37 cellular contexts compared by ENCODE assay signal in genomic region chr16:1790611-1791255, GRCh38. TPM values are rescaled to one million over a fixed set of nuclear protein-coding genes. Genes with fewer than 3 reads are reported as not detected.
DNase-seq lines count a peak whose midpoint lies in the region; ATAC-seq and TF ChIP-seq lines count a peak whose summit lies in the region.
"Had no signal": no experiment of that assay in that cellular context is flagged by ENCODE, and none has a peak within 500 bp of the region (broad histone marks: within the 10 kb centered on the region; RNA-seq: fewer than 3 reads in every experiment).

No MANE protein-coding gene starts in this region.

- H3K27ac Mint-ChIP-seq in activated CD4-positive, alpha-beta T cell treated with anti-CD3 and anti-CD28 coated beads, Interleukin-2, amount 10 ng/mL, durations not matched to agents 24 days and 14 days: no peak overlapping the region
- peak overlapping the region; percentile 3 for H3K27ac Mint-ChIP-seq in stimulated activated naive B cell treated with anti-CD40 and anti-IgM and Interleukin-4, amounts not matched to agents 10 μg/mL and 1 μg/mL and 100 μg/mL, for 72 hours
- no peak overlapping the region for H3K27ac Mint-ChIP-seq in stimulated activated naive CD8-positive, alpha-beta T cell treated with anti-CD3 and anti-CD28 coated beads, Interleukin-15, amount 100 ng/mL, for 72 hours
- H3K27ac Mint-ChIP-seq: activated CD4-positive, alpha-beta memory T cell treated with anti-CD3 and anti-CD28 coated beads, Interleukin-2, amount 10 ng/mL, durations not matched to agents 7 days and 5 days; activated naive CD4-positive, alpha-beta T cell treated with anti-CD3 and anti-CD28 coated beads, Interleukin-2, amount 50 U/mL, for 24 hours; T-helper 1 cell treated with Interleukin-12 subunit alpha and Interleukin-12 subunit beta and Interleukin-4 antibody, amounts not matched to agents 30 μg/mL and 1 μg/mL, for 36 hours had no signal

- no peak overlapping the region for H3K4me3 Mint-ChIP-seq in activated CD4-positive, alpha-beta T cell treated with anti-CD3 and anti-CD28 coated beads, Interleukin-2, amount 10 ng/mL, durations not matched to agents 24 days and 14 days
- no peak overlapping the region for H3K4me3 Mint-ChIP-seq in stimulated activated naive B cell treated with anti-CD40 and anti-IgM and Interleukin-4, amounts not matched to agents 10 μg/mL and 1 μg/mL and 100 μg/mL, for 72 hours
- no peak overlapping the region for H3K4me3 Mint-ChIP-seq in stimulated activated naive CD8-positive, alpha-beta T cell treated with anti-CD3 and anti-CD28 coated beads, Interleukin-15, amount 100 ng/mL, for 72 hours
- H3K4me3 Mint-ChIP-seq: activated CD4-positive, alpha-beta memory T cell treated with anti-CD3 and anti-CD28 coated beads, Interleukin-2, amount 10 ng/mL, durations not matched to agents 7 days and 5 days; activated naive CD4-positive, alpha-beta T cell treated with anti-CD3 and anti-CD28 coated beads, Interleukin-2, amount 50 U/mL, for 24 hours; neural crest cell; T-helper 1 cell treated with Interleukin-12 subunit alpha and Interleukin-12 subunit beta and Interleukin-4 antibody, amounts not matched to agents 30 μg/mL and 1 μg/mL, for 36 hours had no signal

- ATAC-seq in left lobe of liver (no peak), HG02759 (IDR thresholded peaks at IDR 0.05; ENCODE audit: unreplicated experiment) (no peak)
- ATAC-seq in stimulated activated naive B cell treated with anti-CD40 and anti-IgM and Interleukin-4, amounts not matched to agents 10 μg/mL and 1 μg/mL and 100 μg/mL, for 72 hours (replicated peaks): no peak
- no peak for ATAC-seq in stimulated activated naive CD8-positive, alpha-beta T cell treated with anti-CD3 and anti-CD28 coated beads, Interleukin-15, amount 100 ng/mL, for 72 hours
- ATAC-seq: activated CD4-positive, CD25-positive, alpha-beta regulatory T cell treated with anti-CD3 and anti-CD28 coated beads, Interleukin-2, amount 50 U/mL, for 24 hours; gastrocnemius medialis; left colon; Right ventricle myocardium inferior; SK-N-SH treated with all-trans-retinoic acid at 6 μM for 48 hours had no signal

- H3K27me3 Mint-ChIP-seq in activated CD4-positive, alpha-beta T cell treated with anti-CD3 and anti-CD28 coated beads, Interleukin-2, amount 10 ng/mL, durations not matched to agents 24 days and 14 days: no peaks in the 10 kb centered on the region
- H3K27me3 Mint-ChIP-seq in stimulated activated naive B cell treated with anti-CD40 and anti-IgM and Interleukin-4, amounts not matched to agents 10 μg/mL and 1 μg/mL and 100 μg/mL, for 72 hours: no peaks in the 10 kb centered on the region
- H3K27me3 Mint-ChIP-seq in stimulated activated naive CD8-positive, alpha-beta T cell treated with anti-CD3 and anti-CD28 coated beads, Interleukin-15, amount 100 ng/mL, for 72 hours: no peaks in the 10 kb centered on the region
- H3K27me3 Mint-ChIP-seq: activated CD4-positive, alpha-beta memory T cell treated with anti-CD3 and anti-CD28 coated beads, Interleukin-2, amount 10 ng/mL, durations not matched to agents 7 days and 5 days; activated naive CD4-positive, alpha-beta T cell treated with anti-CD3 and anti-CD28 coated beads, Interleukin-2, amount 50 U/mL, for 24 hours had no signal

- no peaks in the 10 kb centered on the region for H3K9me3 Mint-ChIP-seq in activated CD4-positive, alpha-beta T cell treated with anti-CD3 and anti-CD28 coated beads, Interleukin-2, amount 10 ng/mL, durations not matched to agents 24 days and 14 days
- no peaks in the 10 kb centered on the region for H3K9me3 Mint-ChIP-seq in stimulated activated naive B cell treated with anti-CD40 and anti-IgM and Interleukin-4, amounts not matched to agents 10 μg/mL and 1 μg/mL and 100 μg/mL, for 72 hours
- no peaks in the 10 kb centered on the region for H3K9me3 Mint-ChIP-seq in stimulated activated naive CD8-positive, alpha-beta T cell treated with anti-CD3 and anti-CD28 coated beads, Interleukin-15, amount 100 ng/mL, for 72 hours
- H3K9me3 Mint-ChIP-seq: activated CD4-positive, alpha-beta memory T cell treated with anti-CD3 and anti-CD28 coated beads, Interleukin-2, amount 10 ng/mL, durations not matched to agents 7 days and 5 days; activated naive CD4-positive, alpha-beta T cell treated with anti-CD3 and anti-CD28 coated beads, Interleukin-2, amount 50 U/mL, for 24 hours; neural crest cell; T-helper 1 cell treated with Interleukin-12 subunit alpha and Interleukin-12 subunit beta and Interleukin-4 antibody, amounts not matched to agents 30 μg/mL and 1 μg/mL, for 36 hours had no signal

- CTCF ChIA-PET in RWPE1 (lab: Yijun Ruan, JAX): interaction anchor here (0.8 kb wide), 1 partner anchor 1006 kb away, joined by 3 read pairs; no protein-coding TSS in a partner anchor

- no peak for TF ChIP-seq CTCF in RWPE1 (conservative IDR thresholded peaks at IDR 0.05; ENCODE audit: low read depth)

- no peaks in the 10 kb centered on the region for H3K4me1 Mint-ChIP-seq in activated CD4-positive, alpha-beta T cell treated with anti-CD3 and anti-CD28 coated beads, Interleukin-2, amount 10 ng/mL, durations not matched to agents 24 days and 14 days
- peaks cover 2 to 6% of the 10 kb centered on the region in 2 donors for H3K4me1 Mint-ChIP-seq in stimulated activated naive B cell treated with anti-CD40 and anti-IgM and Interleukin-4, amounts not matched to agents 10 μg/mL and 1 μg/mL and 100 μg/mL, for 72 hours
- H3K4me1 Mint-ChIP-seq in stimulated activated naive CD8-positive, alpha-beta T cell treated with anti-CD3 and anti-CD28 coated beads, Interleukin-15, amount 100 ng/mL, for 72 hours: peaks cover 8% of the 10 kb centered on the region
- H3K4me1 Mint-ChIP-seq: neural crest cell had no signal

- intact Hi-C loops in activated CD4-positive, alpha-beta T cell treated with anti-CD3 and anti-CD28 coated beads, Interleukin-2, amount 10 ng/mL, durations not matched to agents 24 days and 14 days (cut with micrococcal nuclease): no loop called here

- peaks cover 6% of the 10 kb centered on the region for H3K36me3 Mint-ChIP-seq in activated CD4-positive, alpha-beta T cell treated with anti-CD3 and anti-CD28 coated beads, Interleukin-2, amount 10 ng/mL, durations not matched to agents 24 days and 14 days (ENCODE audit: low read depth)
- H3K36me3 Mint-ChIP-seq in stimulated activated naive B cell treated with anti-CD40 and anti-IgM and Interleukin-4, amounts not matched to agents 10 μg/mL and 1 μg/mL and 100 μg/mL, for 72 hours: peaks cover 10 to 25% of the 10 kb centered on the region in 2 donors
- H3K36me3 Mint-ChIP-seq: activated naive CD4-positive, alpha-beta T cell treated with anti-CD3 and anti-CD28 coated beads, Interleukin-2, amount 50 U/mL, for 24 hours had no signal

- peak; percentile 6 for DNase-seq in activated CD4-positive, alpha-beta T cell treated with anti-CD3 and anti-CD28 coated beads for 1 hour
- DNase-seq in activated CD4-positive, alpha-beta T cell treated with anti-CD3 and anti-CD28 coated beads, Interleukin-2, amount 10 ng/mL, durations not matched to agents 24 days and 14 days: no peak
- no peak for DNase-seq in RWPE1 (ENCODE audit: low spot score)
- peak; percentile 52 for DNase-seq in left lobe of liver (ENCODE audit: low spot score)
- DNase-seq in stimulated activated naive B cell treated with anti-CD40 and anti-IgM and Interleukin-4, amounts not matched to agents 10 μg/mL and 1 μg/mL and 100 μg/mL, for 72 hours: no peak
- DNase-seq in mesenteric fat pad (ENCODE audit: low spot score): no peak
- DNase-seq in stimulated activated naive CD8-positive, alpha-beta T cell treated with anti-CD3 and anti-CD28 coated beads, Interleukin-15, amount 100 ng/mL, for 72 hours: no peak
- DNase-seq: 8988T; activated CD4-positive, alpha-beta memory T cell treated with anti-CD3 and anti-CD28 coated beads, Interleukin-2, amount 10 ng/mL, durations not matched to agents 7 days and 5 days; activated CD8-positive, alpha-beta memory T cell treated with anti-CD3 and anti-CD28 coated beads, Interleukin-2, amount 50 U/mL, for 4 hours; amniotic stem cell; brain microvascular endothelial cell; Calu3; DMS79; GDM1; Karpas-422; mammary epithelial cell; NCI-H1417; NCI-H2029 treated with DMSO at 0.1 percent for 48 hours; NCI-H526; OCI-M1; stimulated activated CD4-positive, alpha-beta T cell treated with anti-CD3 and anti-CD28 coated beads, Interleukin-4, amount 100 ng/mL, for 4 hours; trophoblast cell had no signal

- POLR2A ChIA-PET in RWPE1 (lab: Yijun Ruan, JAX; ENCODE audit: low non-redundant PET): no interaction called here

- H3K27ac ChIP-seq in RWPE1: 0 out of 2 replicates have a peak overlapping the region, but pooled peaks have one; percentile 5
- H3K27ac ChIP-seq: brain microvascular endothelial cell, gastrocnemius medialis, HL-60, sigmoid colon had no signal

RNA-seq across cellular contexts. Expression of gene IGFALS, which starts 2.8 kb away (rescaled TPM):
- 0.12 TPM in 1 of 2 replicates, not detected in the other for total RNA-seq in activated CD4-positive, alpha-beta T cell treated with anti-CD3 and anti-CD28 coated beads, Interleukin-2, amount 10 ng/mL, durations not matched to agents 24 days and 14 days
- 93.9 TPM for total RNA-seq in left lobe of liver
- not detected for total RNA-seq in mesenteric fat pad
- total RNA-seq: Calu3, endothelial cell of umbilical vein, fibroblast of lung, H1, mammary epithelial cell, Right ventricle myocardium inferior had no signal

RNA-seq across cellular contexts. Expression of gene NUBP2, which starts 8.0 kb away (rescaled TPM):
- 77.4 and 81.1 TPM in 2 replicates for total RNA-seq in activated CD4-positive, alpha-beta T cell treated with anti-CD3 and anti-CD28 coated beads, Interleukin-2, amount 10 ng/mL, durations not matched to agents 24 days and 14 days
- total RNA-seq in left lobe of liver: 37.9 TPM
- 35.1 TPM for total RNA-seq in mesenteric fat pad

RNA-seq across cellular contexts. Expression of gene SPSB3, which starts 8.4 kb away (rescaled TPM):
- total RNA-seq in activated CD4-positive, alpha-beta T cell treated with anti-CD3 and anti-CD28 coated beads, Interleukin-2, amount 10 ng/mL, durations not matched to agents 24 days and 14 days: 24.6 and 24.9 TPM in 2 replicates
- total RNA-seq in left lobe of liver (49.1 TPM), mesenteric fat pad (28.8 TPM)

RNA-seq across cellular contexts. Expression of gene MRPS34, which starts 17.8 kb away (rescaled TPM):
- total RNA-seq in activated CD4-positive, alpha-beta T cell treated with anti-CD3 and anti-CD28 coated beads, Interleukin-2, amount 10 ng/mL, durations not matched to agents 24 days and 14 days: 201 and 207 TPM in 2 replicates
- 61.4 TPM for total RNA-seq in left lobe of liver
- 71.3 TPM for total RNA-seq in mesenteric fat pad

RNA-seq across cellular contexts. Expression of gene EME2, which starts 18.1 kb away (rescaled TPM):
- total RNA-seq in activated CD4-positive, alpha-beta T cell treated with anti-CD3 and anti-CD28 coated beads, Interleukin-2, amount 10 ng/mL, durations not matched to agents 24 days and 14 days: 28.2 and 30.0 TPM in 2 replicates
- total RNA-seq in left lobe of liver (6.8 TPM), mesenteric fat pad (14.5 TPM)

Comparison
In these comparisons a context has a peak if more than half of its experiments do, and no peak if none do; other contexts are left out.
1. DNase-seq: peak in activated CD4-positive, alpha-beta T cell treated with anti-CD3 and anti-CD28 coated beads for 1 hour (single experiment) and left lobe of liver (single experiment); none in activated CD4-positive, alpha-beta T cell treated with anti-CD3 and anti-CD28 coated beads, Interleukin-2, amount 10 ng/mL, durations not matched to agents 24 days and 14 days (single experiment), RWPE1 (single experiment), stimulated activated naive B cell treated with anti-CD40 and anti-IgM and Interleukin-4, amounts not matched to agents 10 μg/mL and 1 μg/mL and 100 μg/mL, for 72 hours (single experiment), mesenteric fat pad (single experiment) and stimulated activated naive CD8-positive, alpha-beta T cell treated with anti-CD3 and anti-CD28 coated beads, Interleukin-15, amount 100 ng/mL, for 72 hours (0 of 2).
2. RNA of gene IGFALS, which starts 2.8 kb away (total RNA-seq): 93.9 TPM in left lobe of liver (single experiment); not detected in mesenteric fat pad (single experiment) and 0.12 TPM in activated CD4-positive, alpha-beta T cell treated with anti-CD3 and anti-CD28 coated beads, Interleukin-2, amount 10 ng/mL, durations not matched to agents 24 days and 14 days; every median in the first group is over 10 times any median in the second.